1 cellular context compared by ENCODE assay signal in genomic region chr7:22717760-22718159, GRCh38.
TF ChIP-seq lines count a peak whose summit lies in the region.

No MANE protein-coding gene starts in this region.

TF ChIP-seq in IMR-90, 13 proteins besides CTCF, POLR2A, EP300 and RAD21 (continued from another document):
- TF ChIP-seq USF2 (IDR thresholded peaks at IDR 0.05; ENCODE audit: low read depth, low read length), result no peak
- TF ChIP-seq RFX5 (IDR thresholded peaks at IDR 0.05; ENCODE audit: low read depth, low read length), result no peak
- TF ChIP-seq CHD1 (IDR thresholded peaks at IDR 0.05; ENCODE audit: low read depth, low read length), result no peak
- TF ChIP-seq MXI1 (IDR thresholded peaks at IDR 0.05; ENCODE audit: borderline replicate concordance, low read depth, low read length), result no peak
- no peak for TF ChIP-seq RCOR1 (IDR thresholded peaks at IDR 0.05; ENCODE audit: insufficient replicate concordance, low read length)
- TF ChIP-seq CEBPB (IDR thresholded peaks at IDR 0.05; ENCODE audit: low read depth, low read length), result no peak
- no peak for TF ChIP-seq ELK1 (IDR thresholded peaks at IDR 0.05; ENCODE audit: borderline replicate concordance, low read depth, low read length)
- TF ChIP-seq FOS (IDR thresholded peaks at IDR 0.05; ENCODE audit: low read depth, low read length), result no peak
